8 cellular contexts compared by ENCODE assay signal in genomic region chr11:66639066-66639813, GRCh38. TPM values are rescaled to one million over a fixed set of nuclear protein-coding genes. Genes with fewer than 3 reads are reported as not detected.
DNase-seq lines count a peak whose midpoint lies in the region; TF ChIP-seq lines count a peak whose summit lies in the region.

No MANE protein-coding gene starts in this region.

- intact Hi-C loops in dorsolateral prefrontal cortex (cut with DNase I), result loop anchor here (1.0 to 5.0 kb wide), 4 partner anchors 23 to 70 kb away; partner anchors contain the start of genes RBM4B (in 2 of the 2), CTSF (in 1 of the 2) and RBM14 (in 1 of the 2)

- in situ Hi-C loops in SK-MEL-5 (cut with HindIII; ENCODE audit: low pct_unique_long_range_greater_than_20kb, low sequenced_read_pairs), result no loop called here

- peak overlapping the region; percentile 68 for H3K4me3 ChIP-seq in GM12864 (ENCODE audit: low read depth, low read length)
- H3K4me3 ChIP-seq in dorsolateral prefrontal cortex, result peak overlapping the region; percentile 52 to 97 (median 81)
- peak overlapping the region; percentile 85 for H3K4me3 ChIP-seq in urinary bladder (ENCODE audit: low read depth, low read length)

- no peaks in the 10 kb centered on the region for H3K27me3 ChIP-seq in dorsolateral prefrontal cortex

- TF ChIP-seq CTCF in GM12864 (IDR thresholded peaks at IDR 0.05; ENCODE audit: low read depth, low read length, missing control alignments) (peak; percentile 21), dorsolateral prefrontal cortex (IDR thresholded peaks at IDR 0.05 in 54 of 56, conservative IDR thresholded peaks at IDR 0.05 in 2 of 56; ENCODE audit: low read depth in 1 of 56, partially characterized antibody in 56 of 56) (peak in 1 of 56 donors; percentile 2)

- peak overlapping the region; percentile 52 to 97 (median 88) for H3K27ac ChIP-seq in dorsolateral prefrontal cortex
- peak overlapping the region; percentile 86 for H3K27ac ChIP-seq in urinary bladder (ENCODE audit: low read depth)

- WGBS in urinary bladder, result 3% methylated on average over 27 of the region's 27 CpGs

- H3K36me3 ChIP-seq in urinary bladder (ENCODE audit: insufficient read depth), result no peaks in the 10 kb centered on the region

- DNase-seq in A172 (ENCODE audit: low spot score) (peak; percentile 25), GM12864 (ENCODE audit: low read depth) (no peak), SK-MEL-5 (ENCODE audit: low read depth, low spot score) (peak; percentile 16), dorsolateral prefrontal cortex (peak in 2 of 10 donors; percentile 19 to 42), middle frontal gyrus (ENCODE audit: extremely low spot score, low spot score) (peak; percentile 17), epidermal melanocyte (ENCODE audit: insufficient read length, low spot score) (no peak), AG08396 (ENCODE audit: low spot score) (no peak)

- H3K4me1 ChIP-seq in urinary bladder (ENCODE audit: insufficient read depth), result peaks cover 6% of the 10 kb centered on the region

RNA-seq across cellular contexts. Expression of gene RBM4, which starts 0.7 kb away (rescaled TPM):
- 92.5 and 94.1 TPM in 2 replicates for total RNA-seq in A172 (2014; rRNA removed; shearing (Covaris generic))
- total RNA-seq in SK-MEL-5 (2014; rRNA removed; shearing (Covaris generic)), result 58.3 and 73.6 TPM in 2 replicates
- 85.4 and 89.4 TPM in 2 replicates for polyA plus RNA-seq in SK-MEL-5 (2015; cell fraction: cytosol; rRNA removed)
- polyA plus RNA-seq in SK-MEL-5 (2015; cell fraction: nucleus; rRNA removed), result 64.5 and 71.7 TPM in 2 replicates
- total RNA-seq in dorsolateral prefrontal cortex (100 to 1,000 TPM in 73 of 120 experiments, 10 to 100 TPM in 47; 72.2 to 164 (median 105) TPM), urinary bladder (96.0 TPM)
- polyA plus RNA-seq in urinary bladder, result 108 TPM

RNA-seq across cellular contexts. Expression of gene RBM14, which starts 22.8 kb away (rescaled TPM):
- total RNA-seq in A172 (2014; rRNA removed; shearing (Covaris generic)), result 42.8 and 43.4 TPM in 2 replicates
- total RNA-seq in SK-MEL-5 (2014; rRNA removed; shearing (Covaris generic)), result 23.3 and 26.1 TPM in 2 replicates
- polyA plus RNA-seq in SK-MEL-5 (2015; cell fraction: cytosol; rRNA removed), result 72.6 and 81.1 TPM in 2 replicates
- polyA plus RNA-seq in SK-MEL-5 (2015; cell fraction: nucleus; rRNA removed), result 82.5 and 113 TPM in 2 replicates
- 100 to 1,000 TPM in 61 of 120 experiments, 10 to 100 TPM in 59; 62.9 to 242 (median 100) TPM for total RNA-seq in dorsolateral prefrontal cortex
- 49.9 TPM for total RNA-seq in urinary bladder
- 41.6 TPM for polyA plus RNA-seq in urinary bladder

RNA-seq across cellular contexts. Expression of gene RBM4B, which starts 38.4 kb away (rescaled TPM):
- total RNA-seq in A172 (2014; rRNA removed; shearing (Covaris generic)), result 24.9 and 27.7 TPM in 2 replicates
- 8.1 and 11.0 TPM in 2 replicates for total RNA-seq in SK-MEL-5 (2014; rRNA removed; shearing (Covaris generic))
- polyA plus RNA-seq in SK-MEL-5 (2015; cell fraction: cytosol; rRNA removed), result 10.2 TPM in 2 replicates
- polyA plus RNA-seq in SK-MEL-5 (2015; cell fraction: nucleus; rRNA removed), result 42.7 and 50.6 TPM in 2 replicates
- total RNA-seq in dorsolateral prefrontal cortex, result 10 to 100 TPM; 17.3 to 45.2 (median 30.7) TPM
- total RNA-seq in urinary bladder, result 47.4 TPM
- 21.4 TPM for polyA plus RNA-seq in urinary bladder

RNA-seq across cellular contexts. Expression of gene CCS, which starts 46.3 kb away (rescaled TPM):
- 12.4 and 16.6 TPM in 2 replicates for total RNA-seq in A172 (2014; rRNA removed; shearing (Covaris generic))
- total RNA-seq in SK-MEL-5 (2014; rRNA removed; shearing (Covaris generic)), result 13.4 and 15.1 TPM in 2 replicates
- polyA plus RNA-seq in SK-MEL-5 (2015; cell fraction: cytosol; rRNA removed), result 16.9 and 20.4 TPM in 2 replicates
- polyA plus RNA-seq in SK-MEL-5 (2015; cell fraction: nucleus; rRNA removed), result 162 and 172 TPM in 2 replicates
- total RNA-seq in dorsolateral prefrontal cortex, result 10 to 100 TPM; 27.0 to 66.5 (median 43.1) TPM
- total RNA-seq in urinary bladder, result 31.7 TPM
- polyA plus RNA-seq in urinary bladder, result 64.7 TPM

RNA-seq across cellular contexts. Expression of gene CCDC87, which starts 46.4 kb away (rescaled TPM):
- 0.31 and 1.2 TPM in 2 replicates for total RNA-seq in A172 (2014; rRNA removed; shearing (Covaris generic))
- total RNA-seq in SK-MEL-5 (2014; rRNA removed; shearing (Covaris generic)), result 0.08 and 0.24 TPM in 2 replicates
- polyA plus RNA-seq in SK-MEL-5 (2015; cell fraction: cytosol; rRNA removed), result 0.02 and 0.13 TPM in 2 replicates
- 0.07 and 0.15 TPM in 2 replicates for polyA plus RNA-seq in SK-MEL-5 (2015; cell fraction: nucleus; rRNA removed)
- total RNA-seq in dorsolateral prefrontal cortex, result 1 to 10 TPM in 85 of 120 experiments, under 1 TPM in 35; 0.26 to 2.4 (median 1.2) TPM
- not detected for total RNA-seq in urinary bladder
- 0.43 TPM for polyA plus RNA-seq in urinary bladder

Comparison
In these comparisons a context has a peak if more than half of its experiments do, and no peak if none do; other contexts are left out.
1. DNase-seq: peak in A172 (single experiment), SK-MEL-5 (single experiment) and middle frontal gyrus (single experiment); none in GM12864 (single experiment), epidermal melanocyte (single experiment) and AG08396 (single experiment).
2. Peak in every context shown above with its lines, with median percentiles within 50 percentile points of each other: H3K4me3 ChIP-seq.